In the genomic region with DNA sequence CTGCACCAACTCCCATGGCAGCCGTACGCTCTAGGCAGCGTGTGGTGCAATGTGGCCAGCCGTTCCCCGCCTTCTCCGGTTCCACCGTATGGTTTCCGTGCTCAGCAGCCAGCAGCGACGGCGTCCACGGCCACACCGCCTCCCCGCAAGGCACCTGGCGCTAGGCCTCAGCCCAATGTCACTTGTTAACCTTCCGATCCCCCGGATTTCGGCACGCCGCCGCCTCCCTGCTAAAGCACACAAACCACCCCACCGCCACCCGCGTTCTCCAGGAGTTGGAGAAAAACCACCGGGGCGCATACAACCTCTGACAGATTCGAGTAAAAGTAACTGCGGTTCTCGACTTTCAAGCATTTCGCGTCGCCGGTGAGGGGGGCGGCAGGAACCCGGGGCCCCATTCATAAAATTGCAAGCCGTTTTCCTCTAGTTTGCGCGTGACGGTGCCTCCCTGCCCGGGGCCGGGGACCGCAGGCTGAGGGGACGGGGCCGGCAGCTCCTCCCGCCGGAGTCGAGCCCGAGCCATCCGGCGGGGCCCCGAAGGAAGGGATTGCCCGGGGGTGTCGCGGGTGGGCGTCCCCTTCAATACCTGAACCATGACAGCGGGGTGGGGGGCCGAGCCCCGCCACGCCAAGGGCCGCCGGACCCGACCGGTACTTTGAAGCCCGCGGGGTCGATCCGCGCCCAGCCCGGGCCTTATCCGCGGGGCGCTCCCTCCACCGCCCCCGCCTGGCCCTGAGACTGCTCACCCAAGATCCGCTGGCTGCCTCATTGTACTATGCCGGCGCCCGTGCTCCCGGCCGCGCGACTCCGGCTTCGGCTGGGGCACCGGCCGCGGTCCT, we compare ENCODE assay signal across 8 cellular contexts. TPM values are rescaled to one million over a fixed set of nuclear protein-coding genes. Genes with fewer than 3 reads are reported as not detected.
DNase-seq lines count a peak whose midpoint lies in the region; ATAC-seq and TF ChIP-seq lines count a peak whose summit lies in the region.

A gene with protein sequence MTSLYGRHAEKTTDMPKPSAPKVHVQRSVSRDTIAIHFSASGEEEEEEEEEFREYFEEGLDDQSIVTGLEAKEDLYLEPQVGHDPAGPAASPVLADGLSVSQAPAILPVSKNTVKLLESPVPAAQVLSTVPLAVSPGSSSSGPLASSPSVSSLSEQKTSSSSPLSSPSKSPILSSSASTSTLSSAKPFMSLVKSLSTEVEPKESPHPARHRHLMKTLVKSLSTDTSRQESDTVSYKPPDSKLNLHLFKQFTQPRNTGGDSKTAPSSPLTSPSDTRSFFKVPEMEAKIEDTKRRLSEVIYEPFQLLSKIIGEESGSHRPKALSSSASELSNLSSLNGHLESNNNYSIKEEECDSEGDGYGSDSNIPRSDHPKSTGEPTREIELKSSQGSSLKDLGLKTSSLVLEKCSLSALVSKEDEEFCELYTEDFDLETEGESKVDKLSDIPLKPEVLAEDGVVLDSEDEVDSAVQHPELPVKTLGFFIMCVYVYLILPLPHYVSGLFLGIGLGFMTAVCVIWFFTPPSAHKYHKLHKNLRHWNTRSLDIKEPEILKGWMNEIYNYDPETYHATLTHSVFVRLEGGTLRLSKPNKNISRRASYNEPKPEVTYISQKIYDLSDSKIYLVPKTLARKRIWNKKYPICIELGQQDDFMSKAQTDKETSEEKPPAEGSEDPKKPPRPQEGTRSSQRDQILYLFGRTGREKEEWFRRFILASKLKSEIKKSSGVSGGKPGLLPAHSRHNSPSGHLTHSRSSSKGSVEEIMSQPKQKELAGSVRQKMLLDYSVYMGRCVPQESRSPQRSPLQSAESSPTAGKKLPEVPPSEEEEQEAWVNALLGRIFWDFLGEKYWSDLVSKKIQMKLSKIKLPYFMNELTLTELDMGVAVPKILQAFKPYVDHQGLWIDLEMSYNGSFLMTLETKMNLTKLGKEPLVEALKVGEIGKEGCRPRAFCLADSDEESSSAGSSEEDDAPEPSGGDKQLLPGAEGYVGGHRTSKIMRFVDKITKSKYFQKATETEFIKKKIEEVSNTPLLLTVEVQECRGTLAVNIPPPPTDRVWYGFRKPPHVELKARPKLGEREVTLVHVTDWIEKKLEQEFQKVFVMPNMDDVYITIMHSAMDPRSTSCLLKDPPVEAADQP (minus strand): TSS at position 839 of the 839 bp plus-strand sequence. CDS start 49,043 bp downstream, outside the sequence.

- no peaks in the 10 kb centered on the region for H3K9me3 ChIP-seq in ES-I3 (ENCODE audit: control insufficient read depth, insufficient read depth, low read length)

- H3K4me1 ChIP-seq in ES-I3 (ENCODE audit: insufficient read depth, low read length) (peaks cover 5% of the 10 kb centered on the region; the same call in 1 of the 2 replicates), KMS-11 (ENCODE audit: low read depth, poor library complexity, severe bottlenecking) (peaks cover 20% of the 10 kb centered on the region)

- ATAC-seq in GM21576 (IDR thresholded peaks at IDR 0.05; ENCODE audit: unreplicated experiment) (peak; percentile 32), left lobe of liver (peak; percentile 75)

- no peaks in the 10 kb centered on the region for H3K27me3 ChIP-seq in KMS-11 (ENCODE audit: insufficient read depth, low read depth)

- TF ChIP-seq CTCF in KMS-11 (conservative IDR thresholded peaks at IDR 0.05; ENCODE audit: low read depth, low read length) = no peak

- peak within 1 kb of the TSS; percentile 47 for H3K4me3 ChIP-seq in KMS-11 (IDR thresholded peaks at IDR 0.05; ENCODE audit: insufficient read depth, low read depth, low read length)

- H3K36me3 ChIP-seq in ES-I3 (ENCODE audit: insufficient read depth, low read length) (no peaks in the 10 kb centered on the region), KMS-11 (ENCODE audit: insufficient read depth) (no peaks in the 10 kb centered on the region)

- H3K4me2 ChIP-seq in KMS-11 = peak within 1 kb of the TSS; percentile 96

- H2AFZ ChIP-seq in KMS-11 (ENCODE audit: low read depth) = peak within 1 kb of the TSS; percentile 95

- peak; percentile 42 for DNase-seq in activated CD4-positive, alpha-beta T cell treated with anti-CD3 and anti-CD28 coated beads for 1 hour
- peak; percentile 41 for DNase-seq in cerebellum (ENCODE audit: low spot score)
- DNase-seq in left lobe of liver (ENCODE audit: low spot score) = peak; percentile 83
- DNase-seq in stimulated activated CD4-positive, alpha-beta T cell treated with anti-CD3 and anti-CD28 coated beads, Interleukin-4, amount 100 ng/mL, for 24 hours = peak; percentile 64
- no peak for DNase-seq in pons (ENCODE audit: low spot score)

- no peaks in the 10 kb centered on the region for H4K20me1 ChIP-seq in KMS-11 (ENCODE audit: insufficient read depth)

- H3K9ac ChIP-seq in ES-I3 (ENCODE audit: low read depth, low read length) = peak within 1 kb of the TSS; percentile 99
- peak within 1 kb of the TSS; percentile 74 for H3K9ac ChIP-seq in KMS-11

- peaks cover 46% of the 10 kb centered on the region for H3K79me2 ChIP-seq in KMS-11 (ENCODE audit: insufficient read depth, low read depth)

- H3K27ac ChIP-seq in KMS-11 = peak within 1 kb of the TSS; percentile 77

RNA-seq across cellular contexts. Expression of the gene that starts here (rescaled TPM):
- total RNA-seq in cerebellum (26.9 TPM), left lobe of liver (35.1 TPM)
